ENCODE assay signal across 1 cellular context in the genomic region with DNA sequence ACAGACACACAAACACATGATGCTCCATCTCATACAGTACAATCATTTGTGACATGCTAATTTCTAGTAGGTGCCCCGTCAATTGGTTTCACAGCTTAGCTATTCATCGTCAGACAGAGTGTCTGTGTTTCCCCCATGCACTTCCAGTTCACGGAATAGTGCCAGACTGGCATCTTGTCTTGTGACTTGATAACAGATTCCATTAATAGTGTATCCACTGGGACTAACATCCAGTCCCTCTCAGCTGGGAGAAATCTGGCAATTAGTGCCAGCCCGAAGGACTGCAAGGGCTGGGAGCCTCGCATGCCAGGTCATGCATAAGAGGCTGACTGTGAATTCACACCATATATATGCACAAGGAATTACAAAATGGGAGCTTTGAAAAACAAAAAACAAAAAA.
TF ChIP-seq lines count a peak whose summit lies in the region.

No MANE protein-coding gene starts in this region.

TF ChIP-seq in GM23338, 12 proteins besides CTCF, POLR2A, EP300 and RAD21 (continued from another document):
- TF ChIP-seq, protein P1, sequence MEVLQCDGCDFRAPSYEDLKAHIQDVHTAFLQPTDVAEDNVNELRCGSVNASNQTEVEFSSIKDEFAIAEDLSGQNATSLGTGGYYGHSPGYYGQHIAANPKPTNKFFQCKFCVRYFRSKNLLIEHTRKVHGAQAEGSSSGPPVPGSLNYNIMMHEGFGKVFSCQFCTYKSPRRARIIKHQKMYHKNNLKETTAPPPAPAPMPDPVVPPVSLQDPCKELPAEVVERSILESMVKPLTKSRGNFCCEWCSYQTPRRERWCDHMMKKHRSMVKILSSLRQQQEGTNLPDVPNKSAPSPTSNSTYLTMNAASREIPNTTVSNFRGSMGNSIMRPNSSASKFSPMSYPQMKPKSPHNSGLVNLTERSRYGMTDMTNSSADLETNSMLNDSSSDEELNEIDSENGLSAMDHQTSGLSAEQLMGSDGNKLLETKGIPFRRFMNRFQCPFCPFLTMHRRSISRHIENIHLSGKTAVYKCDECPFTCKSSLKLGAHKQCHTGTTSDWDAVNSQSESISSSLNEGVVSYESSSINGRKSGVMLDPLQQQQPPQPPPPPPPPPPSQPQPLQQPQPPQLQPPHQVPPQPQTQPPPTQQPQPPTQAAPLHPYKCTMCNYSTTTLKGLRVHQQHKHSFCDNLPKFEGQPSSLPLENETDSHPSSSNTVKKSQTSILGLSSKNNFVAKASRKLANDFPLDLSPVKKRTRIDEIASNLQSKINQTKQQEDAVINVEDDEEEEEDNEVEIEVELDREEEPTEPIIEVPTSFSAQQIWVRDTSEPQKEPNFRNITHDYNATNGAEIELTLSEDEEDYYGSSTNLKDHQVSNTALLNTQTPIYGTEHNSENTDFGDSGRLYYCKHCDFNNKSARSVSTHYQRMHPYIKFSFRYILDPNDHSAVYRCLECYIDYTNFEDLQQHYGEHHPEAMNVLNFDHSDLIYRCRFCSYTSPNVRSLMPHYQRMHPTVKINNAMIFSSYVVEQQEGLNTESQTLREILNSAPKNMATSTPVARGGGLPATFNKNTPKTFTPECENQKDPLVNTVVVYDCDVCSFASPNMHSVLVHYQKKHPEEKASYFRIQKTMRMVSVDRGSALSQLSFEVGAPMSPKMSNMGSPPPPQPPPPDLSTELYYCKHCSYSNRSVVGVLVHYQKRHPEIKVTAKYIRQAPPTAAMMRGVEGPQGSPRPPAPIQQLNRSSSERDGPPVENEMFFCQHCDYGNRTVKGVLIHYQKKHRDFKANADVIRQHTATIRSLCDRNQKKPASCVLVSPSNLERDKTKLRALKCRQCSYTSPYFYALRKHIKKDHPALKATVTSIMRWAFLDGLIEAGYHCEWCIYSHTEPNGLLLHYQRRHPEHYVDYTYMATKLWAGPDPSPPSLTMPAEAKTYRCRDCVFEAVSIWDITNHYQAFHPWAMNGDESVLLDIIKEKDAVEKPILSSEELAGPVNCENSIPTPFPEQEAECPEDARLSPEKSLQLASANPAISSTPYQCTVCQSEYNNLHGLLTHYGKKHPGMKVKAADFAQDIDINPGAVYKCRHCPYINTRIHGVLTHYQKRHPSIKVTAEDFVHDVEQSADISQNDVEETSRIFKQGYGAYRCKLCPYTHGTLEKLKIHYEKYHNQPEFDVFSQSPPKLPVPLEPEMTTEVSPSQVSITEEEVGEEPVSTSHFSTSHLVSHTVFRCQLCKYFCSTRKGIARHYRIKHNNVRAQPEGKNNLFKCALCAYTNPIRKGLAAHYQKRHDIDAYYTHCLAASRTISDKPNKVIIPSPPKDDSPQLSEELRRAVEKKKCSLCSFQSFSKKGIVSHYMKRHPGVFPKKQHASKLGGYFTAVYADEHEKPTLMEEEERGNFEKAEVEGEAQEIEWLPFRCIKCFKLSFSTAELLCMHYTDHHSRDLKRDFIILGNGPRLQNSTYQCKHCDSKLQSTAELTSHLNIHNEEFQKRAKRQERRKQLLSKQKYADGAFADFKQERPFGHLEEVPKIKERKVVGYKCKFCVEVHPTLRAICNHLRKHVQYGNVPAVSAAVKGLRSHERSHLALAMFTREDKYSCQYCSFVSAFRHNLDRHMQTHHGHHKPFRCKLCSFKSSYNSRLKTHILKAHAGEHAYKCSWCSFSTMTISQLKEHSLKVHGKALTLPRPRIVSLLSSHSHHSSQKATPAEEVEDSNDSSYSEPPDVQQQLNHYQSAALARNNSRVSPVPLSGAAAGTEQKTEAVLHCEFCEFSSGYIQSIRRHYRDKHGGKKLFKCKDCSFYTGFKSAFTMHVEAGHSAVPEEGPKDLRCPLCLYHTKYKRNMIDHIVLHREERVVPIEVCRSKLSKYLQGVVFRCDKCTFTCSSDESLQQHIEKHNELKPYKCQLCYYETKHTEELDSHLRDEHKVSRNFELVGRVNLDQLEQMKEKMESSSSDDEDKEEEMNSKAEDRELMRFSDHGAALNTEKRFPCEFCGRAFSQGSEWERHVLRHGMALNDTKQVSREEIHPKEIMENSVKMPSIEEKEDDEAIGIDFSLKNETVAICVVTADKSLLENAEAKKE (CRISPR knock-in tag; IDR thresholded peaks at IDR 0.05), result no peak
- TF ChIP-seq ZNF114 (CRISPR knock-in tag; IDR thresholded peaks at IDR 0.05) (no peak), JUNB (IDR thresholded peaks at IDR 0.05; ENCODE audit: unreplicated experiment) (no peak)
